In genomic region chr15:40694706-40695468, GRCh38 we compare ENCODE assay signal across 8 cellular contexts. TPM values are rescaled to one million over a fixed set of nuclear protein-coding genes. Genes with fewer than 3 reads are reported as not detected.
DNase-seq lines count a peak whose midpoint lies in the region; ATAC-seq and TF ChIP-seq lines count a peak whose summit lies in the region.

Gene RAD51, plus strand, starts transcription at chr15:40695174. Its CDS starts 3,585 bp downstream, at chr15:40698759.

- peak; percentile 82 for ATAC-seq in GM19372 (IDR thresholded peaks at IDR 0.05; ENCODE audit: low read depth, unreplicated experiment)
- ATAC-seq in HG03521 (IDR thresholded peaks at IDR 0.05; ENCODE audit: unreplicated experiment): peak; percentile 82
- ATAC-seq in left lobe of liver: peak; percentile 97

- H3K27ac ChIP-seq in C4-2B: peak within 1 kb of the TSS; percentile 87

- TF ChIP-seq CTCF in C4-2B (conservative IDR thresholded peaks at IDR 0.05): no peak

- DNase-seq in NCI-H748 (lab: John Stamatoyannopoulos, UW; ENCODE audit: unreplicated experiment): peak; percentile 92
- DNase-seq in activated CD4-positive, alpha-beta T cell treated with anti-CD3 and anti-CD28 coated beads, Interleukin-2, amount 50 U/mL, for 1 hour: peak; percentile 91
- peak; percentile 97 for DNase-seq in dedifferentiated amniotic fluid mesenchymal stem cell (ENCODE audit: extremely low spot score)
- DNase-seq in left lobe of liver (ENCODE audit: low spot score): peak; percentile 93
- peak; percentile 94 for DNase-seq in stimulated activated CD4-positive, alpha-beta T cell treated with anti-CD3 and anti-CD28 coated beads, Interleukin-2, amount 100 ng/mL, for 24 hours

RNA-seq across cellular contexts. Expression of gene RAD51, which starts in this region (rescaled TPM):
- total RNA-seq in left lobe of liver: 0.38 TPM

Comparison
In these comparisons a context has a peak if more than half of its experiments do, and no peak if none do; other contexts are left out.
1. Peak in every context shown above with its lines: DNase-seq, ATAC-seq and H3K27ac ChIP-seq.
2. Peak in DNase-seq and ATAC-seq in left lobe of liver; RNA of the gene not detected or under 1 TPM.